ENCODE assay signal across 1 cellular context in the genomic region with DNA sequence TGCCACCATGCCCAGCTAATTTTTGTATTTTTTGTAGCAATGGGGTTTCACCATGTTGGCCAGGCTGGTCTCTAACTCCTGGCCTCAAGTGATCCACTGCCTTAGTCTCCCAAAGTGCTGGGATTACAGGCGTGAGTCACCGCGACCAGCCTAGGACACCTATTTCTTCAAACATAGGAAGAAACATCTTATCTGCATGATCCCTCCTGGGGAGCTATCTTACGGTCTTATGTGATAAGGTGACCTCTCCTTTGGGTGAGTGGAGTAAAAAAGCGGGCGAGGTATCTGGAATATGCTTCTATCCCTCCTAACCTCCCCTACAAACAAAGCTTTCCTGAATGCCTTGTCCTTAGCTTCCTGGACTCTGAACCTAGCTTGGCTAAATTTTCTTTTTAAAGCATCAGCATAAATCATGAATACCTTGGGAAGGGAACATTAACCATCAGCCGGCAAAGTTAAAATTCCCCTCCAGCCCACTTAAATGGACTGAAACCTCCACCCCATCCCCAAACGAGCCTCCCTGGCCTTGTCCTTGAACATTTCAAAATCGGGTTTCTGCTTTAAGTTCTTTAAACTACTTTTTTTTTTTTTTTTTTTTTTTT.
TF ChIP-seq lines count a peak whose summit lies in the region.

No MANE protein-coding gene starts in this region.

TF ChIP-seq in K562, 482 proteins besides CTCF, POLR2A, EP300 and RAD21 (continued from another document and continues in another):
- TF ChIP-seq, protein P1, sequence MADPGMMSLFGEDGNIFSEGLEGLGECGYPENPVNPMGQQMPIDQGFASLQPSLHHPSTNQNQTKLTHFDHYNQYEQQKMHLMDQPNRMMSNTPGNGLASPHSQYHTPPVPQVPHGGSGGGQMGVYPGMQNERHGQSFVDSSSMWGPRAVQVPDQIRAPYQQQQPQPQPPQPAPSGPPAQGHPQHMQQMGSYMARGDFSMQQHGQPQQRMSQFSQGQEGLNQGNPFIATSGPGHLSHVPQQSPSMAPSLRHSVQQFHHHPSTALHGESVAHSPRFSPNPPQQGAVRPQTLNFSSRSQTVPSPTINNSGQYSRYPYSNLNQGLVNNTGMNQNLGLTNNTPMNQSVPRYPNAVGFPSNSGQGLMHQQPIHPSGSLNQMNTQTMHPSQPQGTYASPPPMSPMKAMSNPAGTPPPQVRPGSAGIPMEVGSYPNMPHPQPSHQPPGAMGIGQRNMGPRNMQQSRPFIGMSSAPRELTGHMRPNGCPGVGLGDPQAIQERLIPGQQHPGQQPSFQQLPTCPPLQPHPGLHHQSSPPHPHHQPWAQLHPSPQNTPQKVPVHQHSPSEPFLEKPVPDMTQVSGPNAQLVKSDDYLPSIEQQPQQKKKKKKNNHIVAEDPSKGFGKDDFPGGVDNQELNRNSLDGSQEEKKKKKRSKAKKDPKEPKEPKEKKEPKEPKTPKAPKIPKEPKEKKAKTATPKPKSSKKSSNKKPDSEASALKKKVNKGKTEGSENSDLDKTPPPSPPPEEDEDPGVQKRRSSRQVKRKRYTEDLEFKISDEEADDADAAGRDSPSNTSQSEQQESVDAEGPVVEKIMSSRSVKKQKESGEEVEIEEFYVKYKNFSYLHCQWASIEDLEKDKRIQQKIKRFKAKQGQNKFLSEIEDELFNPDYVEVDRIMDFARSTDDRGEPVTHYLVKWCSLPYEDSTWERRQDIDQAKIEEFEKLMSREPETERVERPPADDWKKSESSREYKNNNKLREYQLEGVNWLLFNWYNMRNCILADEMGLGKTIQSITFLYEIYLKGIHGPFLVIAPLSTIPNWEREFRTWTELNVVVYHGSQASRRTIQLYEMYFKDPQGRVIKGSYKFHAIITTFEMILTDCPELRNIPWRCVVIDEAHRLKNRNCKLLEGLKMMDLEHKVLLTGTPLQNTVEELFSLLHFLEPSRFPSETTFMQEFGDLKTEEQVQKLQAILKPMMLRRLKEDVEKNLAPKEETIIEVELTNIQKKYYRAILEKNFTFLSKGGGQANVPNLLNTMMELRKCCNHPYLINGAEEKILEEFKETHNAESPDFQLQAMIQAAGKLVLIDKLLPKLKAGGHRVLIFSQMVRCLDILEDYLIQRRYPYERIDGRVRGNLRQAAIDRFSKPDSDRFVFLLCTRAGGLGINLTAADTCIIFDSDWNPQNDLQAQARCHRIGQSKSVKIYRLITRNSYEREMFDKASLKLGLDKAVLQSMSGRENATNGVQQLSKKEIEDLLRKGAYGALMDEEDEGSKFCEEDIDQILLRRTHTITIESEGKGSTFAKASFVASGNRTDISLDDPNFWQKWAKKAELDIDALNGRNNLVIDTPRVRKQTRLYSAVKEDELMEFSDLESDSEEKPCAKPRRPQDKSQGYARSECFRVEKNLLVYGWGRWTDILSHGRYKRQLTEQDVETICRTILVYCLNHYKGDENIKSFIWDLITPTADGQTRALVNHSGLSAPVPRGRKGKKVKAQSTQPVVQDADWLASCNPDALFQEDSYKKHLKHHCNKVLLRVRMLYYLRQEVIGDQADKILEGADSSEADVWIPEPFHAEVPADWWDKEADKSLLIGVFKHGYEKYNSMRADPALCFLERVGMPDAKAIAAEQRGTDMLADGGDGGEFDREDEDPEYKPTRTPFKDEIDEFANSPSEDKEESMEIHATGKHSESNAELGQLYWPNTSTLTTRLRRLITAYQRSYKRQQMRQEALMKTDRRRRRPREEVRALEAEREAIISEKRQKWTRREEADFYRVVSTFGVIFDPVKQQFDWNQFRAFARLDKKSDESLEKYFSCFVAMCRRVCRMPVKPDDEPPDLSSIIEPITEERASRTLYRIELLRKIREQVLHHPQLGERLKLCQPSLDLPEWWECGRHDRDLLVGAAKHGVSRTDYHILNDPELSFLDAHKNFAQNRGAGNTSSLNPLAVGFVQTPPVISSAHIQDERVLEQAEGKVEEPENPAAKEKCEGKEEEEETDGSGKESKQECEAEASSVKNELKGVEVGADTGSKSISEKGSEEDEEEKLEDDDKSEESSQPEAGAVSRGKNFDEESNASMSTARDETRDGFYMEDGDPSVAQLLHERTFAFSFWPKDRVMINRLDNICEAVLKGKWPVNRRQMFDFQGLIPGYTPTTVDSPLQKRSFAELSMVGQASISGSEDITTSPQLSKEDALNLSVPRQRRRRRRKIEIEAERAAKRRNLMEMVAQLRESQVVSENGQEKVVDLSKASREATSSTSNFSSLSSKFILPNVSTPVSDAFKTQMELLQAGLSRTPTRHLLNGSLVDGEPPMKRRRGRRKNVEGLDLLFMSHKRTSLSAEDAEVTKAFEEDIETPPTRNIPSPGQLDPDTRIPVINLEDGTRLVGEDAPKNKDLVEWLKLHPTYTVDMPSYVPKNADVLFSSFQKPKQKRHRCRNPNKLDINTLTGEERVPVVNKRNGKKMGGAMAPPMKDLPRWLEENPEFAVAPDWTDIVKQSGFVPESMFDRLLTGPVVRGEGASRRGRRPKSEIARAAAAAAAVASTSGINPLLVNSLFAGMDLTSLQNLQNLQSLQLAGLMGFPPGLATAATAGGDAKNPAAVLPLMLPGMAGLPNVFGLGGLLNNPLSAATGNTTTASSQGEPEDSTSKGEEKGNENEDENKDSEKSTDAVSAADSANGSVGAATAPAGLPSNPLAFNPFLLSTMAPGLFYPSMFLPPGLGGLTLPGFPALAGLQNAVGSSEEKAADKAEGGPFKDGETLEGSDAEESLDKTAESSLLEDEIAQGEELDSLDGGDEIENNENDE (IDR thresholded peaks at IDR 0.05; ENCODE audit: low read depth, low read length) = no peak
- TF ChIP-seq HNRNPLL (IDR thresholded peaks at IDR 0.05; ENCODE audit: low read depth, low read length, poor library complexity, severe bottlenecking) (no peak), SAP30 (IDR thresholded peaks at IDR 0.05; ENCODE audit: borderline replicate concordance, insufficient read depth, low read depth, low read length, poor library complexity, severe bottlenecking) (no peak), JUN (IDR thresholded peaks at IDR 0.05; ENCODE audit: borderline replicate concordance, low read depth, low read length) (0 out of 2 replicates have a peak, but pooled peaks have one; percentile 21), JUN (CRISPR knock-in tag; IDR thresholded peaks at IDR 0.05; ENCODE audit: borderline replicate concordance) (no peak), MCM7 (IDR thresholded peaks at IDR 0.05) (no peak), CTBP1 (IDR thresholded peaks at IDR 0.05; ENCODE audit: borderline replicate concordance) (peak; percentile 85), PTBP1 (IDR thresholded peaks at IDR 0.05; ENCODE audit: low read depth, low read length) (no peak), ZNF316 (IDR thresholded peaks at IDR 0.05) (peak; percentile 82), NBN (IDR thresholded peaks at IDR 0.05; ENCODE audit: low read depth) (peak; percentile 35; the same call in 1 of the 2 replicates), FOXJ3 (CRISPR knock-in tag; IDR thresholded peaks at IDR 0.05) (no peak), CREBBP (IDR thresholded peaks at IDR 0.05; ENCODE audit: low read depth, low read length) (no peak), ATF1 (CRISPR knock-in tag; IDR thresholded peaks at IDR 0.05) (no peak), ATF1 (tag; IDR thresholded peaks at IDR 0.05) (no peak), ZNF76 (CRISPR knock-in tag; IDR thresholded peaks at IDR 0.05; ENCODE audit: borderline replicate concordance) (no peak), SMARCC2 (IDR thresholded peaks at IDR 0.05; ENCODE audit: low read depth) (peak; percentile 72; the same call in 1 of the 2 replicates), JUND (IDR thresholded peaks at IDR 0.05; ENCODE audit: borderline replicate concordance, low read depth, low read length) (peak; percentile 88), JUND (tag; IDR thresholded peaks at IDR 0.05; ENCODE audit: borderline replicate concordance, low read depth, low read length) (peak; percentile 82; the same call in 1 of the 3 replicates), GTF2A2 (tag; IDR thresholded peaks at IDR 0.05) (no peak), ZNF24 (IDR thresholded peaks at IDR 0.05) (no peak), SMAD4 (CRISPR knock-in tag; conservative IDR thresholded peaks at IDR 0.05) (no peak), PHF8 (IDR thresholded peaks at IDR 0.05; ENCODE audit: borderline replicate concordance, low read length) (no peak), ZZZ3 (IDR thresholded peaks at IDR 0.05) (no peak), CCAR2 (IDR thresholded peaks at IDR 0.05; ENCODE audit: low read depth, low read length) (no peak), NRF1 (conservative IDR thresholded peaks at IDR 0.05 in 1 of 2, IDR thresholded peaks at IDR 0.05 in 1 of 2) (no peak), IFI16 (CRISPR knock-in tag; IDR thresholded peaks at IDR 0.05) (no peak), TCF7L2 (IDR thresholded peaks at IDR 0.05; ENCODE audit: low read depth, low read length) (no peak), ZNF175 (CRISPR knock-in tag; IDR thresholded peaks at IDR 0.05; ENCODE audit: low read depth) (no peak), GATAD2A (IDR thresholded peaks at IDR 0.05) (no peak)
- TF ChIP-seq, protein P2, sequence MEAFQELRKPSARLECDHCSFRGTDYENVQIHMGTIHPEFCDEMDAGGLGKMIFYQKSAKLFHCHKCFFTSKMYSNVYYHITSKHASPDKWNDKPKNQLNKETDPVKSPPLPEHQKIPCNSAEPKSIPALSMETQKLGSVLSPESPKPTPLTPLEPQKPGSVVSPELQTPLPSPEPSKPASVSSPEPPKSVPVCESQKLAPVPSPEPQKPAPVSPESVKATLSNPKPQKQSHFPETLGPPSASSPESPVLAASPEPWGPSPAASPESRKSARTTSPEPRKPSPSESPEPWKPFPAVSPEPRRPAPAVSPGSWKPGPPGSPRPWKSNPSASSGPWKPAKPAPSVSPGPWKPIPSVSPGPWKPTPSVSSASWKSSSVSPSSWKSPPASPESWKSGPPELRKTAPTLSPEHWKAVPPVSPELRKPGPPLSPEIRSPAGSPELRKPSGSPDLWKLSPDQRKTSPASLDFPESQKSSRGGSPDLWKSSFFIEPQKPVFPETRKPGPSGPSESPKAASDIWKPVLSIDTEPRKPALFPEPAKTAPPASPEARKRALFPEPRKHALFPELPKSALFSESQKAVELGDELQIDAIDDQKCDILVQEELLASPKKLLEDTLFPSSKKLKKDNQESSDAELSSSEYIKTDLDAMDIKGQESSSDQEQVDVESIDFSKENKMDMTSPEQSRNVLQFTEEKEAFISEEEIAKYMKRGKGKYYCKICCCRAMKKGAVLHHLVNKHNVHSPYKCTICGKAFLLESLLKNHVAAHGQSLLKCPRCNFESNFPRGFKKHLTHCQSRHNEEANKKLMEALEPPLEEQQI (IDR thresholded peaks at IDR 0.05) = no peak
- TF ChIP-seq, protein P3, sequence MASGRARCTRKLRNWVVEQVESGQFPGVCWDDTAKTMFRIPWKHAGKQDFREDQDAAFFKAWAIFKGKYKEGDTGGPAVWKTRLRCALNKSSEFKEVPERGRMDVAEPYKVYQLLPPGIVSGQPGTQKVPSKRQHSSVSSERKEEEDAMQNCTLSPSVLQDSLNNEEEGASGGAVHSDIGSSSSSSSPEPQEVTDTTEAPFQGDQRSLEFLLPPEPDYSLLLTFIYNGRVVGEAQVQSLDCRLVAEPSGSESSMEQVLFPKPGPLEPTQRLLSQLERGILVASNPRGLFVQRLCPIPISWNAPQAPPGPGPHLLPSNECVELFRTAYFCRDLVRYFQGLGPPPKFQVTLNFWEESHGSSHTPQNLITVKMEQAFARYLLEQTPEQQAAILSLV (tag; IDR thresholded peaks at IDR 0.05) = no peak
- TF ChIP-seq, protein P4, sequence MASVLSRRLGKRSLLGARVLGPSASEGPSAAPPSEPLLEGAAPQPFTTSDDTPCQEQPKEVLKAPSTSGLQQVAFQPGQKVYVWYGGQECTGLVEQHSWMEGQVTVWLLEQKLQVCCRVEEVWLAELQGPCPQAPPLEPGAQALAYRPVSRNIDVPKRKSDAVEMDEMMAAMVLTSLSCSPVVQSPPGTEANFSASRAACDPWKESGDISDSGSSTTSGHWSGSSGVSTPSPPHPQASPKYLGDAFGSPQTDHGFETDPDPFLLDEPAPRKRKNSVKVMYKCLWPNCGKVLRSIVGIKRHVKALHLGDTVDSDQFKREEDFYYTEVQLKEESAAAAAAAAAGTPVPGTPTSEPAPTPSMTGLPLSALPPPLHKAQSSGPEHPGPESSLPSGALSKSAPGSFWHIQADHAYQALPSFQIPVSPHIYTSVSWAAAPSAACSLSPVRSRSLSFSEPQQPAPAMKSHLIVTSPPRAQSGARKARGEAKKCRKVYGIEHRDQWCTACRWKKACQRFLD (CRISPR knock-in tag; IDR thresholded peaks at IDR 0.05) = no peak
- TF ChIP-seq, protein P5, sequence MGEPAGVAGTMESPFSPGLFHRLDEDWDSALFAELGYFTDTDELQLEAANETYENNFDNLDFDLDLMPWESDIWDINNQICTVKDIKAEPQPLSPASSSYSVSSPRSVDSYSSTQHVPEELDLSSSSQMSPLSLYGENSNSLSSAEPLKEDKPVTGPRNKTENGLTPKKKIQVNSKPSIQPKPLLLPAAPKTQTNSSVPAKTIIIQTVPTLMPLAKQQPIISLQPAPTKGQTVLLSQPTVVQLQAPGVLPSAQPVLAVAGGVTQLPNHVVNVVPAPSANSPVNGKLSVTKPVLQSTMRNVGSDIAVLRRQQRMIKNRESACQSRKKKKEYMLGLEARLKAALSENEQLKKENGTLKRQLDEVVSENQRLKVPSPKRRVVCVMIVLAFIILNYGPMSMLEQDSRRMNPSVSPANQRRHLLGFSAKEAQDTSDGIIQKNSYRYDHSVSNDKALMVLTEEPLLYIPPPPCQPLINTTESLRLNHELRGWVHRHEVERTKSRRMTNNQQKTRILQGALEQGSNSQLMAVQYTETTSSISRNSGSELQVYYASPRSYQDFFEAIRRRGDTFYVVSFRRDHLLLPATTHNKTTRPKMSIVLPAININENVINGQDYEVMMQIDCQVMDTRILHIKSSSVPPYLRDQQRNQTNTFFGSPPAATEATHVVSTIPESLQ (CRISPR knock-in tag; IDR thresholded peaks at IDR 0.05) = no peak
- TF ChIP-seq, protein P6, sequence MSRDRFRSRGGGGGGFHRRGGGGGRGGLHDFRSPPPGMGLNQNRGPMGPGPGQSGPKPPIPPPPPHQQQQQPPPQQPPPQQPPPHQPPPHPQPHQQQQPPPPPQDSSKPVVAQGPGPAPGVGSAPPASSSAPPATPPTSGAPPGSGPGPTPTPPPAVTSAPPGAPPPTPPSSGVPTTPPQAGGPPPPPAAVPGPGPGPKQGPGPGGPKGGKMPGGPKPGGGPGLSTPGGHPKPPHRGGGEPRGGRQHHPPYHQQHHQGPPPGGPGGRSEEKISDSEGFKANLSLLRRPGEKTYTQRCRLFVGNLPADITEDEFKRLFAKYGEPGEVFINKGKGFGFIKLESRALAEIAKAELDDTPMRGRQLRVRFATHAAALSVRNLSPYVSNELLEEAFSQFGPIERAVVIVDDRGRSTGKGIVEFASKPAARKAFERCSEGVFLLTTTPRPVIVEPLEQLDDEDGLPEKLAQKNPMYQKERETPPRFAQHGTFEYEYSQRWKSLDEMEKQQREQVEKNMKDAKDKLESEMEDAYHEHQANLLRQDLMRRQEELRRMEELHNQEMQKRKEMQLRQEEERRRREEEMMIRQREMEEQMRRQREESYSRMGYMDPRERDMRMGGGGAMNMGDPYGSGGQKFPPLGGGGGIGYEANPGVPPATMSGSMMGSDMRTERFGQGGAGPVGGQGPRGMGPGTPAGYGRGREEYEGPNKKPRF (IDR thresholded peaks at IDR 0.05; ENCODE audit: low read depth, low read length) = no peak
- TF ChIP-seq, protein P7, sequence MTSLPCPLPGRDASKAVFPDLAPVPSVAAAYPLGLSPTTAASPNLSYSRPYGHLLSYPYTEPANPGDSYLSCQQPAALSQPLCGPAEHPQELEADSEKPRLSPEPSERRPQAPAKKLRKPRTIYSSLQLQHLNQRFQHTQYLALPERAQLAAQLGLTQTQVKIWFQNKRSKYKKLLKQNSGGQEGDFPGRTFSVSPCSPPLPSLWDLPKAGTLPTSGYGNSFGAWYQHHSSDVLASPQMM (CRISPR knock-in tag; IDR thresholded peaks at IDR 0.05) = no peak
